In the genomic region with DNA sequence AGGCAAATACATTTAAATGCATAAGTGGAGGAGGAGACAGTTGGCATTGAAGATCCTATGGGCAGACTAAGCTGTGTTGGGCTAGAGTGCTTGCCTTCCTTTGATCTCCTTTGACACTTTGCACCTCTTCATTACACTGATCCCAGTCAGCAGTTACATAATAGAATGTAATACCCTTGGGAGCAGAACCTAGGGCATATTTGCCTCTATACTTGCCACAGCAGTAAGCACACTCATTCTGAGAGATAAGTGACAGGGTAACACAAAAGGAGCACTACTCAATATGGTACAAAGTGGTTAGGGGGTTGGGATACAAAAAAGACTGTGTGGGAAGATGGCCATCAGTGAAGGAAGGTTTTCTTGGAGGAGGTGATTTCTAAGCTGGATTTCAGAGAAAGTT, we compare ENCODE assay signal across 1 cellular context.
TF ChIP-seq lines count a peak whose summit lies in the region.

No MANE protein-coding gene starts in this region.

TF ChIP-seq in GM23338, 12 proteins besides CTCF, POLR2A, EP300 and RAD21:
- TF ChIP-seq, protein P1, sequence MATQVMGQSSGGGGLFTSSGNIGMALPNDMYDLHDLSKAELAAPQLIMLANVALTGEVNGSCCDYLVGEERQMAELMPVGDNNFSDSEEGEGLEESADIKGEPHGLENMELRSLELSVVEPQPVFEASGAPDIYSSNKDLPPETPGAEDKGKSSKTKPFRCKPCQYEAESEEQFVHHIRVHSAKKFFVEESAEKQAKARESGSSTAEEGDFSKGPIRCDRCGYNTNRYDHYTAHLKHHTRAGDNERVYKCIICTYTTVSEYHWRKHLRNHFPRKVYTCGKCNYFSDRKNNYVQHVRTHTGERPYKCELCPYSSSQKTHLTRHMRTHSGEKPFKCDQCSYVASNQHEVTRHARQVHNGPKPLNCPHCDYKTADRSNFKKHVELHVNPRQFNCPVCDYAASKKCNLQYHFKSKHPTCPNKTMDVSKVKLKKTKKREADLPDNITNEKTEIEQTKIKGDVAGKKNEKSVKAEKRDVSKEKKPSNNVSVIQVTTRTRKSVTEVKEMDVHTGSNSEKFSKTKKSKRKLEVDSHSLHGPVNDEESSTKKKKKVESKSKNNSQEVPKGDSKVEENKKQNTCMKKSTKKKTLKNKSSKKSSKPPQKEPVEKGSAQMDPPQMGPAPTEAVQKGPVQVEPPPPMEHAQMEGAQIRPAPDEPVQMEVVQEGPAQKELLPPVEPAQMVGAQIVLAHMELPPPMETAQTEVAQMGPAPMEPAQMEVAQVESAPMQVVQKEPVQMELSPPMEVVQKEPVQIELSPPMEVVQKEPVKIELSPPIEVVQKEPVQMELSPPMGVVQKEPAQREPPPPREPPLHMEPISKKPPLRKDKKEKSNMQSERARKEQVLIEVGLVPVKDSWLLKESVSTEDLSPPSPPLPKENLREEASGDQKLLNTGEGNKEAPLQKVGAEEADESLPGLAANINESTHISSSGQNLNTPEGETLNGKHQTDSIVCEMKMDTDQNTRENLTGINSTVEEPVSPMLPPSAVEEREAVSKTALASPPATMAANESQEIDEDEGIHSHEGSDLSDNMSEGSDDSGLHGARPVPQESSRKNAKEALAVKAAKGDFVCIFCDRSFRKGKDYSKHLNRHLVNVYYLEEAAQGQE (IDR thresholded peaks at IDR 0.05; ENCODE audit: unreplicated experiment): no peak
- TF ChIP-seq CREB1 (CRISPR knock-in tag; IDR thresholded peaks at IDR 0.05; ENCODE audit: low read depth) (no peak), ZNF114 (CRISPR knock-in tag; IDR thresholded peaks at IDR 0.05) (no peak), STAT1 (IDR thresholded peaks at IDR 0.05; ENCODE audit: unreplicated experiment) (no peak), ZNF331 (CRISPR knock-in tag; IDR thresholded peaks at IDR 0.05; ENCODE audit: low read depth) (no peak), EZH2 (IDR thresholded peaks at IDR 0.05; ENCODE audit: low read depth, unreplicated experiment) (no peak), EZH2phosphoT487 (IDR thresholded peaks at IDR 0.05; ENCODE audit: unreplicated experiment) (no peak), POLR2AphosphoS5 (IDR thresholded peaks at IDR 0.05; ENCODE audit: low read depth) (no peak), JUNB (IDR thresholded peaks at IDR 0.05; ENCODE audit: unreplicated experiment) (no peak), NANOG (IDR thresholded peaks at IDR 0.05; ENCODE audit: borderline replicate concordance) (no peak)
- TF ChIP-seq, protein P2, sequence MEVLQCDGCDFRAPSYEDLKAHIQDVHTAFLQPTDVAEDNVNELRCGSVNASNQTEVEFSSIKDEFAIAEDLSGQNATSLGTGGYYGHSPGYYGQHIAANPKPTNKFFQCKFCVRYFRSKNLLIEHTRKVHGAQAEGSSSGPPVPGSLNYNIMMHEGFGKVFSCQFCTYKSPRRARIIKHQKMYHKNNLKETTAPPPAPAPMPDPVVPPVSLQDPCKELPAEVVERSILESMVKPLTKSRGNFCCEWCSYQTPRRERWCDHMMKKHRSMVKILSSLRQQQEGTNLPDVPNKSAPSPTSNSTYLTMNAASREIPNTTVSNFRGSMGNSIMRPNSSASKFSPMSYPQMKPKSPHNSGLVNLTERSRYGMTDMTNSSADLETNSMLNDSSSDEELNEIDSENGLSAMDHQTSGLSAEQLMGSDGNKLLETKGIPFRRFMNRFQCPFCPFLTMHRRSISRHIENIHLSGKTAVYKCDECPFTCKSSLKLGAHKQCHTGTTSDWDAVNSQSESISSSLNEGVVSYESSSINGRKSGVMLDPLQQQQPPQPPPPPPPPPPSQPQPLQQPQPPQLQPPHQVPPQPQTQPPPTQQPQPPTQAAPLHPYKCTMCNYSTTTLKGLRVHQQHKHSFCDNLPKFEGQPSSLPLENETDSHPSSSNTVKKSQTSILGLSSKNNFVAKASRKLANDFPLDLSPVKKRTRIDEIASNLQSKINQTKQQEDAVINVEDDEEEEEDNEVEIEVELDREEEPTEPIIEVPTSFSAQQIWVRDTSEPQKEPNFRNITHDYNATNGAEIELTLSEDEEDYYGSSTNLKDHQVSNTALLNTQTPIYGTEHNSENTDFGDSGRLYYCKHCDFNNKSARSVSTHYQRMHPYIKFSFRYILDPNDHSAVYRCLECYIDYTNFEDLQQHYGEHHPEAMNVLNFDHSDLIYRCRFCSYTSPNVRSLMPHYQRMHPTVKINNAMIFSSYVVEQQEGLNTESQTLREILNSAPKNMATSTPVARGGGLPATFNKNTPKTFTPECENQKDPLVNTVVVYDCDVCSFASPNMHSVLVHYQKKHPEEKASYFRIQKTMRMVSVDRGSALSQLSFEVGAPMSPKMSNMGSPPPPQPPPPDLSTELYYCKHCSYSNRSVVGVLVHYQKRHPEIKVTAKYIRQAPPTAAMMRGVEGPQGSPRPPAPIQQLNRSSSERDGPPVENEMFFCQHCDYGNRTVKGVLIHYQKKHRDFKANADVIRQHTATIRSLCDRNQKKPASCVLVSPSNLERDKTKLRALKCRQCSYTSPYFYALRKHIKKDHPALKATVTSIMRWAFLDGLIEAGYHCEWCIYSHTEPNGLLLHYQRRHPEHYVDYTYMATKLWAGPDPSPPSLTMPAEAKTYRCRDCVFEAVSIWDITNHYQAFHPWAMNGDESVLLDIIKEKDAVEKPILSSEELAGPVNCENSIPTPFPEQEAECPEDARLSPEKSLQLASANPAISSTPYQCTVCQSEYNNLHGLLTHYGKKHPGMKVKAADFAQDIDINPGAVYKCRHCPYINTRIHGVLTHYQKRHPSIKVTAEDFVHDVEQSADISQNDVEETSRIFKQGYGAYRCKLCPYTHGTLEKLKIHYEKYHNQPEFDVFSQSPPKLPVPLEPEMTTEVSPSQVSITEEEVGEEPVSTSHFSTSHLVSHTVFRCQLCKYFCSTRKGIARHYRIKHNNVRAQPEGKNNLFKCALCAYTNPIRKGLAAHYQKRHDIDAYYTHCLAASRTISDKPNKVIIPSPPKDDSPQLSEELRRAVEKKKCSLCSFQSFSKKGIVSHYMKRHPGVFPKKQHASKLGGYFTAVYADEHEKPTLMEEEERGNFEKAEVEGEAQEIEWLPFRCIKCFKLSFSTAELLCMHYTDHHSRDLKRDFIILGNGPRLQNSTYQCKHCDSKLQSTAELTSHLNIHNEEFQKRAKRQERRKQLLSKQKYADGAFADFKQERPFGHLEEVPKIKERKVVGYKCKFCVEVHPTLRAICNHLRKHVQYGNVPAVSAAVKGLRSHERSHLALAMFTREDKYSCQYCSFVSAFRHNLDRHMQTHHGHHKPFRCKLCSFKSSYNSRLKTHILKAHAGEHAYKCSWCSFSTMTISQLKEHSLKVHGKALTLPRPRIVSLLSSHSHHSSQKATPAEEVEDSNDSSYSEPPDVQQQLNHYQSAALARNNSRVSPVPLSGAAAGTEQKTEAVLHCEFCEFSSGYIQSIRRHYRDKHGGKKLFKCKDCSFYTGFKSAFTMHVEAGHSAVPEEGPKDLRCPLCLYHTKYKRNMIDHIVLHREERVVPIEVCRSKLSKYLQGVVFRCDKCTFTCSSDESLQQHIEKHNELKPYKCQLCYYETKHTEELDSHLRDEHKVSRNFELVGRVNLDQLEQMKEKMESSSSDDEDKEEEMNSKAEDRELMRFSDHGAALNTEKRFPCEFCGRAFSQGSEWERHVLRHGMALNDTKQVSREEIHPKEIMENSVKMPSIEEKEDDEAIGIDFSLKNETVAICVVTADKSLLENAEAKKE (CRISPR knock-in tag; IDR thresholded peaks at IDR 0.05): no peak
- TF ChIP-seq, protein P3, sequence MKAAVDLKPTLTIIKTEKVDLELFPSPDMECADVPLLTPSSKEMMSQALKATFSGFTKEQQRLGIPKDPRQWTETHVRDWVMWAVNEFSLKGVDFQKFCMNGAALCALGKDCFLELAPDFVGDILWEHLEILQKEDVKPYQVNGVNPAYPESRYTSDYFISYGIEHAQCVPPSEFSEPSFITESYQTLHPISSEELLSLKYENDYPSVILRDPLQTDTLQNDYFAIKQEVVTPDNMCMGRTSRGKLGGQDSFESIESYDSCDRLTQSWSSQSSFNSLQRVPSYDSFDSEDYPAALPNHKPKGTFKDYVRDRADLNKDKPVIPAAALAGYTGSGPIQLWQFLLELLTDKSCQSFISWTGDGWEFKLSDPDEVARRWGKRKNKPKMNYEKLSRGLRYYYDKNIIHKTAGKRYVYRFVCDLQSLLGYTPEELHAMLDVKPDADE (IDR thresholded peaks at IDR 0.05): no peak
TF ChIP-seq in GM23338: peak in this region for 0.
